In genomic region chr2:130452897-130453296, GRCh38 we compare ENCODE assay signal across 2 cellular contexts. TPM values are rescaled to one million over a fixed set of nuclear protein-coding genes. Genes with fewer than 3 reads are reported as not detected.
"Had no signal": no experiment of that assay in that cellular context is flagged by ENCODE, and none has a peak within 500 bp of the region (broad histone marks: within the 10 kb centered on the region; RNA-seq: fewer than 3 reads in every experiment).

No MANE protein-coding gene starts in this region.

RNA-seq across cellular contexts. Expression of gene POTEI, which starts 56.2 kb away (rescaled TPM):
- total RNA-seq: HFFc6 had no signal
- polyA plus RNA-seq: IgD-negative memory B cell had no signal
